Comparison of ENCODE assay signal across 2 cellular contexts in genomic region chr9:137742698-137743097, GRCh38.
TF ChIP-seq lines count a peak whose summit lies in the region.

No MANE protein-coding gene starts in this region.

TF ChIP-seq in H1, 55 proteins besides CTCF, POLR2A, EP300 and RAD21 (continued from another document):
- TF ChIP-seq ATF2 (IDR thresholded peaks at IDR 0.05; ENCODE audit: low read length), result no peak
- TF ChIP-seq RBBP5 (IDR thresholded peaks at IDR 0.05; ENCODE audit: borderline replicate concordance, low read depth, low read length), result no peak
- no peak for TF ChIP-seq FOSL1 (IDR thresholded peaks at IDR 0.05; ENCODE audit: insufficient read depth, low read depth, low read length)
- TF ChIP-seq CHD2 (IDR thresholded peaks at IDR 0.05; ENCODE audit: low read length), result no peak
- TF ChIP-seq POLR2AphosphoS5 (IDR thresholded peaks at IDR 0.05; ENCODE audit: low read depth, low read length), result no peak
- no peak for TF ChIP-seq KDM5A (IDR thresholded peaks at IDR 0.05; ENCODE audit: low read length)
- TF ChIP-seq ASH2L (IDR thresholded peaks at IDR 0.05; ENCODE audit: low read length), result no peak
- TF ChIP-seq SP4 (IDR thresholded peaks at IDR 0.05; ENCODE audit: low read length), result no peak
TF ChIP-seq in H1: peak in this region for 0.

TF ChIP-seq in GM12891, 5 proteins besides CTCF, POLR2A, EP300 and RAD21 (continued from another document):
- TF ChIP-seq POU2F2 (IDR thresholded peaks at IDR 0.05; ENCODE audit: low read depth, low read length) (no peak), POLR2AphosphoS5 (IDR thresholded peaks at IDR 0.05; ENCODE audit: low read depth, low read length) (no peak)
